ENCODE assay signal across 18 cellular contexts in the genomic region with DNA sequence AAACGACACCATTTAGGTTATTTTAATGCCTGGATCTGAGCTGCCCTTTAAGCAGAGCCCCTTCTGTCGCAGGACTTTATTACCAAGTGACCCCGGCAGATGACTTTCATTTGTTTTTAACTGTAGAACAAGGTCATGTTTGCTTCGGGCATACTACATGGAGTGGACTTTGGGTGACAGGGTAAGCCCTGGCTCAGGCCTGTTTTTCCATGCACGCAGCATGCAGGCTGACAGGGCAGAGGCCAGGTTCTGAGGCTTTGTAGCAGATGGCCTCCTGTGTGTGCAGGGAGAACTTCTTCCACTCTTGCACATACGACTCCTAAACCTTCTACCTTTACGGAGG.
"Had no signal": no experiment of that assay in that cellular context is flagged by ENCODE, and none has a peak within 500 bp of the region (broad histone marks: within the 10 kb centered on the region; RNA-seq: fewer than 3 reads in every experiment).

No MANE protein-coding gene starts in this region.

- DNase-seq: activated CD4-positive, alpha-beta T cell treated with anti-CD3 and anti-CD28 coated beads, Interleukin-2, amount 50 U/mL, for 4 hours; activated CD4-positive, CD25-positive, alpha-beta regulatory T cell treated with anti-CD3 and anti-CD28 coated beads, Interleukin-2, amount 50 U/mL, for 72 hours; activated CD8-positive, alpha-beta memory T cell treated with anti-CD3 and anti-CD28 coated beads, Interleukin-2, amount 10 ng/mL, durations not matched to agents 7 days and 5 days; activated gamma-delta T cell treated with Interleukin-2 at 50 U/mL for 16 hours; activated naive CD8-positive, alpha-beta T cell treated with anti-CD3 and anti-CD28 coated beads for 36 hours; activated T-cell treated with anti-CD3 and anti-CD28 coated beads, Interleukin-2, amount 50 U/mL, for 48 hours; caudate nucleus; effector memory CD4-positive, alpha-beta T cell; hypothalamus; mucosa of descending colon; occipital lobe; stimulated activated CD4-positive, alpha-beta T cell treated with anti-CD3 and anti-CD28 coated beads, Interleukin-15, amount 100 ng/mL, for 24 hours; stimulated activated CD4-positive, alpha-beta T cell treated with anti-CD3 and anti-CD28 coated beads, Interleukin-4, amount 100 ng/mL, for 24 hours; stomach had no signal

- H3K27me3 Mint-ChIP-seq: activated CD8-positive, alpha-beta memory T cell treated with anti-CD3 and anti-CD28 coated beads, Interleukin-2, amount 10 ng/mL, durations not matched to agents 7 days and 5 days; activated naive CD8-positive, alpha-beta T cell treated with anti-CD3 and anti-CD28 coated beads for 36 hours; natural killer cell treated with Interleukin-12 subunit alpha and Interleukin-12 subunit beta and Interleukin-15 and Interleukin-18, amount 100 ng/mL, for 72 hours had no signal

- H3K4me1 ChIP-seq: prostate gland had no signal

- H3K4me3 ChIP-seq: gastroesophageal sphincter, mucosa of descending colon, prostate gland, stomach, tibial nerve had no signal

- ATAC-seq: activated CD8-positive, alpha-beta memory T cell treated with anti-CD3 and anti-CD28 coated beads, Interleukin-2, amount 10 ng/mL, durations not matched to agents 7 days and 5 days; gastroesophageal sphincter; mucosa of descending colon had no signal

- H3K27ac ChIP-seq: prostate gland, tibial nerve had no signal

- H3K36me3 Mint-ChIP-seq: activated CD8-positive, alpha-beta memory T cell treated with anti-CD3 and anti-CD28 coated beads, Interleukin-2, amount 10 ng/mL, durations not matched to agents 7 days and 5 days; activated naive CD8-positive, alpha-beta T cell treated with anti-CD3 and anti-CD28 coated beads for 36 hours; natural killer cell treated with Interleukin-12 subunit alpha and Interleukin-12 subunit beta and Interleukin-15 and Interleukin-18, amount 100 ng/mL, for 72 hours had no signal

- H3K9me3 ChIP-seq: gastroesophageal sphincter, mucosa of descending colon, prostate gland, stomach, tibial nerve had no signal

- H3K36me3 ChIP-seq: prostate gland, tibial nerve had no signal

- H3K27ac Mint-ChIP-seq: activated CD8-positive, alpha-beta memory T cell treated with anti-CD3 and anti-CD28 coated beads, Interleukin-2, amount 10 ng/mL, durations not matched to agents 7 days and 5 days; activated naive CD8-positive, alpha-beta T cell treated with anti-CD3 and anti-CD28 coated beads for 36 hours; natural killer cell treated with Interleukin-12 subunit alpha and Interleukin-12 subunit beta and Interleukin-15 and Interleukin-18, amount 100 ng/mL, for 72 hours had no signal

- H3K9me3 Mint-ChIP-seq: activated naive CD8-positive, alpha-beta T cell treated with anti-CD3 and anti-CD28 coated beads for 36 hours; natural killer cell treated with Interleukin-12 subunit alpha and Interleukin-12 subunit beta and Interleukin-15 and Interleukin-18, amount 100 ng/mL, for 72 hours had no signal

- H3K27me3 ChIP-seq: gastroesophageal sphincter, stomach, tibial nerve had no signal

- H3K4me1 Mint-ChIP-seq: activated CD8-positive, alpha-beta memory T cell treated with anti-CD3 and anti-CD28 coated beads, Interleukin-2, amount 10 ng/mL, durations not matched to agents 7 days and 5 days had no signal

- H3K4me3 Mint-ChIP-seq: activated CD8-positive, alpha-beta memory T cell treated with anti-CD3 and anti-CD28 coated beads, Interleukin-2, amount 10 ng/mL, durations not matched to agents 7 days and 5 days; activated naive CD8-positive, alpha-beta T cell treated with anti-CD3 and anti-CD28 coated beads for 36 hours; natural killer cell treated with Interleukin-12 subunit alpha and Interleukin-12 subunit beta and Interleukin-15 and Interleukin-18, amount 100 ng/mL, for 72 hours had no signal
